In genomic region chr14:29278301-29278700, GRCh38 we compare ENCODE assay signal across 28 cellular contexts.
DNase-seq lines count a peak whose midpoint lies in the region; ATAC-seq, FAIRE-seq and TF ChIP-seq lines count a peak whose summit lies in the region.
"Had no signal": no experiment of that assay in that cellular context is flagged by ENCODE, and none has a peak within 500 bp of the region (broad histone marks: within the 10 kb centered on the region; RNA-seq: fewer than 3 reads in every experiment).

No MANE protein-coding gene starts in this region.

- H3K79me2 ChIP-seq in astrocyte (ENCODE audit: insufficient read depth, low read length), result no peaks in the 10 kb centered on the region

- H3K27me3 Mint-ChIP-seq in astrocyte (ENCODE audit: low read depth, unreplicated experiment), result no peaks in the 10 kb centered on the region

- H3K4me1 ChIP-seq in BLaER1 treated with 17β-estradiol and CSF1 and Interleukin-3, amounts not matched to agents 10 nM and 100 nM, result peaks cover 0 to 12% (median 8%) of the 10 kb centered on the region in 10 experiments; a peak in 11 of 20 replicates
- H3K4me1 ChIP-seq in astrocyte (ENCODE audit: insufficient read depth, low read length), result no peaks in the 10 kb centered on the region
- H3K4me1 ChIP-seq: BE2C, SJCRH30 had no signal

- ATAC-seq in GM18867 (IDR thresholded peaks at IDR 0.05; ENCODE audit: unreplicated experiment) (peak; percentile 71), HG02973 (IDR thresholded peaks at IDR 0.05; ENCODE audit: unreplicated experiment) (no peak)
- ATAC-seq: HCT116, HepG2, PC-3, Right ventricle myocardium inferior, SK-N-SH treated with all-trans-retinoic acid at 6 μM for 48 hours had no signal

- no peak for TF ChIP-seq CTCF in astrocyte (IDR thresholded peaks at IDR 0.05; ENCODE audit: insufficient read depth, low read depth, low read length)

- peak overlapping the region in 10 of 11 experiments; percentile 2 to 38 (median 27); a peak in 12 of 22 replicates for H3K4me2 ChIP-seq in BLaER1 treated with 17β-estradiol and CSF1 and Interleukin-3, amounts not matched to agents 10 nM and 100 nM
- H3K4me2 ChIP-seq in astrocyte (ENCODE audit: low read length), result no peak overlapping the region

- H3K36me3 Mint-ChIP-seq in astrocyte (ENCODE audit: low read depth, unreplicated experiment), result no peaks in the 10 kb centered on the region

- no peaks in the 10 kb centered on the region for H4K20me1 ChIP-seq in BLaER1 treated with 17β-estradiol and CSF1 and Interleukin-3, amounts not matched to agents 10 nM and 100 nM
- no peaks in the 10 kb centered on the region for H4K20me1 ChIP-seq in astrocyte (ENCODE audit: insufficient read depth, low read length)

- no peak overlapping the region for H3K4me3 Mint-ChIP-seq in astrocyte (ENCODE audit: unreplicated experiment)

- H3K4me1 Mint-ChIP-seq in astrocyte (ENCODE audit: low read depth, unreplicated experiment), result peaks cover 5% of the 10 kb centered on the region

- H3K36me3 ChIP-seq in BLaER1 treated with 17β-estradiol and CSF1 and Interleukin-3, amounts not matched to agents 10 nM and 100 nM, result no peaks in the 10 kb centered on the region
- no peaks in the 10 kb centered on the region for H3K36me3 ChIP-seq in astrocyte (ENCODE audit: insufficient read depth, low read length)
- H3K36me3 ChIP-seq: BE2C, SJCRH30 had no signal

- DNase-seq in astrocyte (ENCODE audit: low read depth) (peak; percentile 2), iris pigment epithelial cell (ENCODE audit: low read depth) (peak; percentile 44), substantia nigra (lab: John Stamatoyannopoulos, UW) (no peak), kidney tubule cell (ENCODE audit: low spot score) (no peak)
- DNase-seq: 8988T; ACHN; BE2C; Calu3; DND-41; Karpas-422; NCI-H1105; NCI-H1436 treated with DMSO at 0.1 percent for 48 hours; NCI-H187 treated with DMSO at 0.1 percent for 48 hours; NCI-H2171 treated with DMSO at 0.1 percent for 48 hours; NCI-H345; NCI-H524; NCI-H774; NK-92 treated with Interleukin-12 subunit alpha and Interleukin-12 subunit beta, amount 100 ng/mL, for 24 hours; PC-3; SJCRH30 had no signal

- no peak overlapping the region for H3K27ac Mint-ChIP-seq in astrocyte (ENCODE audit: unreplicated experiment)

- no peak overlapping the region for H3K4me3 ChIP-seq in BLaER1 treated with 17β-estradiol and CSF1 and Interleukin-3, amounts not matched to agents 10 nM and 100 nM
- no peak overlapping the region for H3K4me3 ChIP-seq in astrocyte (ENCODE audit: insufficient read depth, low read depth, low read length)
- H3K4me3 ChIP-seq: SJCRH30 had no signal

- H3K9me3 Mint-ChIP-seq in astrocyte (ENCODE audit: unreplicated experiment), result no peaks in the 10 kb centered on the region

- peak overlapping the region in 3 of 11 experiments; percentile 11 to 32 (median 29); a peak in 3 of 22 replicates for H3K27ac ChIP-seq in BLaER1 treated with 17β-estradiol and CSF1 and Interleukin-3, amounts not matched to agents 10 nM and 100 nM
- H3K27ac ChIP-seq in astrocyte (ENCODE audit: low read depth, low read length) (no peak overlapping the region), substantia nigra (ENCODE audit: low read depth, low read length, poor library complexity, severe bottlenecking) (no peak overlapping the region)
- H3K27ac ChIP-seq: SJCRH30 had no signal

- FAIRE-seq in astrocyte (lab: Jason Lieb, UNC), result no peak
- FAIRE-seq: GM19239, HepG2 had no signal

- no peaks in the 10 kb centered on the region for H3K27me3 ChIP-seq in BLaER1 treated with 17β-estradiol and CSF1 and Interleukin-3, amounts not matched to agents 10 nM and 100 nM
- no peaks in the 10 kb centered on the region for H3K27me3 ChIP-seq in astrocyte (ENCODE audit: insufficient read depth, low read length)
- H3K27me3 ChIP-seq: BE2C, SJCRH30 had no signal

- no peak overlapping the region for H3K9ac ChIP-seq in BLaER1 treated with 17β-estradiol and CSF1 and Interleukin-3, amounts not matched to agents 10 nM and 100 nM
- H3K9ac ChIP-seq in astrocyte (ENCODE audit: low read length), result no peak overlapping the region

- H3K9me3 ChIP-seq in BLaER1 treated with 17β-estradiol and CSF1 and Interleukin-3, amounts not matched to agents 10 nM and 100 nM (replicated peaks in 1 of 11), result no peaks in the 10 kb centered on the region
- H3K9me3 ChIP-seq in astrocyte (ENCODE audit: insufficient read depth, low read depth, low read length), result no peaks in the 10 kb centered on the region
- H3K9me3 ChIP-seq: BE2C, SJCRH30 had no signal

- no peak overlapping the region for H2AFZ ChIP-seq in astrocyte (ENCODE audit: low read depth, low read length)

Comparison
In these comparisons a context has a peak if more than half of its experiments do, and no peak if none do; other contexts are left out.
1. DNase-seq: peak in astrocyte (single experiment) and iris pigment epithelial cell (single experiment); none in substantia nigra (0 of 49) and kidney tubule cell (single experiment).